Comparison of ENCODE assay signal across 1 cellular context in the genomic region with DNA sequence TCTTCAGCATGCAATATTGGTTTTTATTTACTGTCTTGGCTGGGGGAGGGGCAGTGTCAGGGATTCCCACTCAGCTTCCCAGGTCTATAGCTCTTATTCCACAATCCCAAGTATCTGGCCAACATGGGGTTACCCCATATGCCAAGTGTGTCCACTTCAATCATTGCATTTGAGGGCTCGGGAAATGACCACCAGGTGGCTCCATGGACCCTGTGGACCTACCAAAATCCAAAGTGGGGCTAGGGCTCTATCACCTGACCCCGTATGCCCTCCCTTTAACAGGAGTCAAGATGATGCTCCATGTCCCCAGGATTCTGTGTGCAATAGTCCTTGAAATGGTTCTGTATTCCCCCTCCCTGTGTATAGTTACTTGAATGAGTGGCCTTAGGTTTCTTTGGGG.
TF ChIP-seq lines count a peak whose summit lies in the region.

No MANE protein-coding gene starts in this region.

TF ChIP-seq in H1, 55 proteins besides CTCF, POLR2A, EP300 and RAD21 (continued from another document):
- TF ChIP-seq ATF2 (IDR thresholded peaks at IDR 0.05; ENCODE audit: low read length), result no peak
- TF ChIP-seq YY1 (IDR thresholded peaks at IDR 0.05; ENCODE audit: low read depth, low read length), result no peak
- no peak for TF ChIP-seq POU5F1 (IDR thresholded peaks at IDR 0.05; ENCODE audit: low read depth, low read length)
- no peak for TF ChIP-seq TAF7 (optimal IDR thresholded peaks at IDR 0.05; ENCODE audit: borderline replicate concordance, low read depth, low read length)
- TF ChIP-seq SRF (IDR thresholded peaks at IDR 0.05; ENCODE audit: low read depth, low read length), result no peak
